In genomic region chr17:78925662-78926555, GRCh38 we compare ENCODE assay signal across 9 cellular contexts. TPM values are rescaled to one million over a fixed set of nuclear protein-coding genes. Genes with fewer than 3 reads are reported as not detected.
A peak's percentile ranks its signal among the peaks of the same experiment; 100 is the strongest.
DNase-seq lines count a peak whose midpoint lies in the region; ATAC-seq, FAIRE-seq and TF ChIP-seq lines count a peak whose summit lies in the region.
"Had no signal": no experiment of that assay in that cellular context is flagged by ENCODE, and none has a peak within 500 bp of the region (broad histone marks: within the 10 kb centered on the region; RNA-seq: fewer than 3 reads in every experiment).

No MANE protein-coding gene starts in this region.

- peak in 1 of 2 experiments; percentile 72 for DNase-seq in A549 (ENCODE audit: low read depth in 1 of 2, low spot score in 1 of 2)
- DNase-seq in HFF-Myc (ENCODE audit: extremely low read depth, low read depth), result peak; percentile 66
- peak in 40 of 56 donors; percentile 27 to 80 (median 60) for DNase-seq in amygdala (lab: John Stamatoyannopoulos, UW)
- no peak for DNase-seq in iPS DF 6.9 (ENCODE audit: low read depth, low spot score)
- DNase-seq in retina, result peak; percentile 60
- DNase-seq in GM12891 (ENCODE audit: insufficient read length, low spot score), result no peak
- DNase-seq in immature natural killer cell, result no peak
- DNase-seq in NCI-H446 treated with DMSO at 0.1 percent for 48 hours (lab: John Stamatoyannopoulos, UW), result no peak

- CTCF ChIA-PET in A549 (lab: Yijun Ruan, JAX), result interaction anchor here (2.0 kb wide), 1 partner anchor 60 kb away, joined by 9 read pairs; no protein-coding TSS in a partner anchor

- H3K4me1 Mint-ChIP-seq in immature natural killer cell, result peaks cover 6 to 10% of the 10 kb centered on the region in 2 donors

- peaks cover 45% of the 10 kb centered on the region for H3K4me1 ChIP-seq in A549
- peaks cover 5% of the 10 kb centered on the region for H3K4me1 ChIP-seq in iPS DF 6.9 (ENCODE audit: control insufficient read depth, insufficient read depth, low read length)

- POLR2A ChIA-PET in A549 (lab: Yijun Ruan, JAX), result interaction anchor here (3.3 kb wide), 1 partner anchor 8 kb away, joined by 20 read pairs; no protein-coding TSS in a partner anchor

- no peak for TF ChIP-seq EP300 in A549 (IDR thresholded peaks at IDR 0.05)

- peak; percentile 38 to 71 for ATAC-seq in A549

- TF ChIP-seq CTCF in A549 (IDR thresholded peaks at IDR 0.05) (no peak), HFF-Myc (IDR thresholded peaks at IDR 0.05; ENCODE audit: low read depth, low read length, missing control alignments) (no peak)

- H3K9me3 Mint-ChIP-seq in immature natural killer cell, result no peaks in the 10 kb centered on the region

- FAIRE-seq in A549 (lab: Jason Lieb, UNC) (peak; percentile 32), GM12891 (lab: Jason Lieb, UNC) (no peak)
- FAIRE-seq: GM12878 had no signal

- no peak for TF ChIP-seq RAD21 in A549 (conservative IDR thresholded peaks at IDR 0.05 in 1 of 2, IDR thresholded peaks at IDR 0.05 in 1 of 2)

- H3K36me3 ChIP-seq in iPS DF 6.9 (ENCODE audit: control insufficient read depth, insufficient read depth, low read length), result no peaks in the 10 kb centered on the region

- TF ChIP-seq POLR2A in A549 (IDR thresholded peaks at IDR 0.05; ENCODE audit: low read length), result no peak
- TF ChIP-seq POLR2A in GM12891 (IDR thresholded peaks at IDR 0.05; ENCODE audit: low read depth, low read length), result no peak

- H3K4me3 Mint-ChIP-seq in immature natural killer cell, result peak overlapping the region in 1 of 5 donors; percentile 19

- peak overlapping the region; percentile 97 to 99 for H3K27ac ChIP-seq in A549
- no peak overlapping the region for H3K27ac ChIP-seq in iPS DF 6.9 (ENCODE audit: low read length)

- peak overlapping the region; percentile 86 for H3K4me3 ChIP-seq in A549
- peak overlapping the region; percentile 47 for H3K4me3 ChIP-seq in HFF-Myc (replicated peaks; ENCODE audit: low read depth, low read length)
- peak overlapping the region; percentile 28; the same call in 1 of the 2 replicates for H3K4me3 ChIP-seq in iPS DF 6.9 (ENCODE audit: low read length)
- H3K4me3 ChIP-seq: GM12878 had no signal

- no peaks in the 10 kb centered on the region for H3K9me3 ChIP-seq in A549
- H3K9me3 ChIP-seq in iPS DF 6.9 (ENCODE audit: control insufficient read depth, insufficient read depth, low read length), result no peaks in the 10 kb centered on the region

- H3K27ac Mint-ChIP-seq in immature natural killer cell, result no peak overlapping the region

- H3K27me3 Mint-ChIP-seq in immature natural killer cell (ENCODE audit: low read depth in 3 of 3), result peaks cover 7 to 23% (median 20%) of the 10 kb centered on the region in 3 donors

- H3K27me3 ChIP-seq in iPS DF 6.9 (ENCODE audit: control insufficient read depth, insufficient read depth, low read length), result no peaks in the 10 kb centered on the region

- WGBS in A549 (ENCODE audit: missing lambda C conversion rate), result 35% methylated on average over 29 of the region's 33 CpGs
- WGBS in iPS DF 6.9 (ENCODE audit: insufficient coverage, insufficient read length), result no CpG with 5 or more reads among the region's 33 CpGs

- no peaks in the 10 kb centered on the region for H3K36me3 Mint-ChIP-seq in immature natural killer cell

- peak overlapping the region; percentile 99 for H3K4me2 ChIP-seq in A549

TF ChIP-seq in A549, 52 proteins besides CTCF, POLR2A, EP300 and RAD21:
- TF ChIP-seq PHF8 (IDR thresholded peaks at IDR 0.05; ENCODE audit: borderline replicate concordance, low read depth) (peak; percentile 44; the same call in 1 of the 2 replicates), GATA3 (IDR thresholded peaks at IDR 0.05; ENCODE audit: borderline replicate concordance) (no peak), HOXA7 (CRISPR knock-in tag; IDR thresholded peaks at IDR 0.05) (no peak), CEBPB (IDR thresholded peaks at IDR 0.05) (0 out of 4 replicates have a peak, but pooled peaks of 1 of the 2 experiments have one; percentile 15)
- TF ChIP-seq, protein P1, sequence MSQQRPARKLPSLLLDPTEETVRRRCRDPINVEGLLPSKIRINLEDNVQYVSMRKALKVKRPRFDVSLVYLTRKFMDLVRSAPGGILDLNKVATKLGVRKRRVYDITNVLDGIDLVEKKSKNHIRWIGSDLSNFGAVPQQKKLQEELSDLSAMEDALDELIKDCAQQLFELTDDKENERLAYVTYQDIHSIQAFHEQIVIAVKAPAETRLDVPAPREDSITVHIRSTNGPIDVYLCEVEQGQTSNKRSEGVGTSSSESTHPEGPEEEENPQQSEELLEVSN (IDR thresholded peaks at IDR 0.05; ENCODE audit: borderline replicate concordance, low read depth), result 0 out of 2 replicates have a peak, but pooled peaks have one; percentile 36

TF ChIP-seq in GM12891, 5 proteins besides CTCF, POLR2A, EP300 and RAD21:
- TF ChIP-seq SPI1 (IDR thresholded peaks at IDR 0.05; ENCODE audit: low read depth, low read length) (no peak), TAF1 (IDR thresholded peaks at IDR 0.05; ENCODE audit: low read depth, low read length) (no peak), POU2F2 (IDR thresholded peaks at IDR 0.05; ENCODE audit: low read depth, low read length) (no peak), POLR2AphosphoS5 (IDR thresholded peaks at IDR 0.05; ENCODE audit: low read depth, low read length) (no peak), PAX5 (IDR thresholded peaks at IDR 0.05; ENCODE audit: insufficient read depth, low read length, severe bottlenecking) (no peak)

RNA-seq across cellular contexts. Expression of gene TIMP2, which starts 0.7 kb away (rescaled TPM):
- polyA plus RNA-seq in A549 (2011; rRNA removed), result 68.1 and 77.8 TPM in 2 replicates
- polyA plus RNA-seq in A549 (2012; cell fraction: cytosol; rRNA removed), result 91.7 and 124 TPM in 2 replicates
- 128 and 136 TPM in 2 replicates for polyA plus RNA-seq in A549 (2012; cell fraction: nucleus; rRNA removed)
- 140 to 170 TPM (median 166 TPM) in 3 replicates for polyA plus RNA-seq in A549 (2017; fragmentation: RNase III; extraction: RNeasy Plus Mini Kit Qiagen cat#74134 plus additional on column Dnase treatment)
- 46.2 and 57.5 TPM in 2 replicates for polyA minus RNA-seq in A549 (2011; rRNA and poly(A)+ RNA removed)
- 0.04 TPM for polyA plus RNA-seq in GM12891 (2012; ENCODE audit: low read depth, missing spikeins)
- polyA plus RNA-seq in immature natural killer cell, result under 1 TPM; 0.07 to 0.26 (median 0.16) TPM

RNA-seq across cellular contexts. Expression of gene CEP295NL, which starts 22.9 kb away (rescaled TPM):
- polyA plus RNA-seq in A549 (2011; rRNA removed), result 0.09 and 0.10 TPM in 2 replicates
- 0.03 and 0.05 TPM in 2 replicates for polyA plus RNA-seq in A549 (2012; cell fraction: cytosol; rRNA removed)
- 0.36 and 0.43 TPM in 2 replicates for polyA plus RNA-seq in A549 (2012; cell fraction: nucleus; rRNA removed)
- polyA plus RNA-seq in A549 (2017; fragmentation: RNase III; extraction: RNeasy Plus Mini Kit Qiagen cat#74134 plus additional on column Dnase treatment), result 0.13 to 0.34 TPM (median 0.29 TPM) in 3 replicates
- 0.37 and 0.63 TPM in 2 replicates for polyA minus RNA-seq in A549 (2011; rRNA and poly(A)+ RNA removed)
- not detected for polyA plus RNA-seq in GM12891 (2012; ENCODE audit: low read depth, missing spikeins)
- polyA plus RNA-seq in immature natural killer cell, result not detected
- polyA plus RNA-seq: GM12878 had no signal

RNA-seq across cellular contexts. Expression of gene LGALS3BP, which starts 53.8 kb away (rescaled TPM):
- polyA plus RNA-seq in A549 (2011; rRNA removed) (28.3 and 32.3 TPM in 2 replicates), A549 (2017; fragmentation: RNase III; extraction: RNeasy Plus Mini Kit Qiagen cat#74134 plus additional on column Dnase treatment) (59.5 to 66.1 TPM (median 60.0 TPM) in 3 replicates), immature natural killer cell (10 to 100 TPM in 1 of 3 donors, 1 to 10 TPM in 2; 3.4 to 10.2 (median 3.6) TPM)
- 21.3 and 28.5 TPM in 2 replicates for polyA plus RNA-seq in A549 (2012; cell fraction: cytosol; rRNA removed)
- polyA plus RNA-seq in A549 (2012; cell fraction: nucleus; rRNA removed), result 104 and 148 TPM in 2 replicates
- polyA minus RNA-seq in A549 (2011; rRNA and poly(A)+ RNA removed), result 34.3 and 41.5 TPM in 2 replicates
- 7.1 TPM for polyA plus RNA-seq in GM12891 (2012; ENCODE audit: low read depth, missing spikeins)

Comparison
In these comparisons a context has a peak if more than half of its experiments do, and no peak if none do; other contexts are left out.
1. DNase-seq: peak in HFF-Myc (single experiment), amygdala (40 of 56) and retina (single experiment); none in iPS DF 6.9 (single experiment), GM12891 (single experiment), immature natural killer cell (0 of 3) and NCI-H446 treated with DMSO at 0.1 percent for 48 hours (single experiment).
2. H3K4me3 ChIP-seq: peak in every context shown above with its lines; median percentile 86 in A549; 47 in HFF-Myc; 28 in iPS DF 6.9.
3. RNA of gene TIMP2, which starts 0.7 kb away (polyA plus RNA-seq): 68.1 to 170 TPM in A549; 0.07 to 0.26 TPM in immature natural killer cell; every median in the first group is over 10 times any median in the second.